8 cellular contexts compared by ENCODE assay signal in the genomic region with DNA sequence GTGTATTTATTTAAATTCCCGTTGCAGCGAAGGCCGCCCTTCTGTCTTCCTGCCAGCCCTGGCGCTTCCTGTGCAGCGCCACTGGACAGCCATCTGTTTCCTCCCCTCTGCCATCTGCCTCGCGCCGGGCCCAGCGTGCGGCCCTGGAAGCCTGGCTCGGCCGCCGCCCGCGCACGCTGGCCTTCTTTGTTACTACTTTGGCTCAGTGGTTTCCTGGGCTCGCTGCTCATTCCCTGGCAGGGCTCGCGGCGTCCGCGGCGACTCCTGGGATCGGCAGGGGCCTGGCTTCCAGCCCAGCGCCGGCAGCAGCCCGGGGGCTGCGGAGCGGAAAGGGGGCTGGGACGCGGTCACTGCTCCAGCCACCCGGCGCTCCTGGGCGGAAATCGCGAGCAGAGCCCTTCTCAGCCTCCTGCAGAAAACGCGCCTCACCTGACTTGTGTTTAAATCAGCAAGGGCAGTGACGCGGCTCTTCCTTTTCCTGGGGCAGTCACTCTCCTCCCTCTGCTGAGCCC. TPM values are rescaled to one million over a fixed set of nuclear protein-coding genes. Genes with fewer than 3 reads are reported as not detected.
DNase-seq lines count a peak whose midpoint lies in the region; ATAC-seq and TF ChIP-seq lines count a peak whose summit lies in the region.

No MANE protein-coding gene starts in this region.

- no peak for TF ChIP-seq CTCF in ascending aorta (IDR thresholded peaks at IDR 0.05)

- H3K9me3 Mint-ChIP-seq in T-helper 1 cell treated with Interleukin-12 subunit alpha and Interleukin-12 subunit beta and Interleukin-4 antibody, amounts not matched to agents 30 μg/mL and 1 μg/mL, for 36 hours, result no peaks in the 10 kb centered on the region

- H3K4me1 Mint-ChIP-seq in T-helper 1 cell treated with Interleukin-12 subunit alpha and Interleukin-12 subunit beta and Interleukin-4 antibody, amounts not matched to agents 30 μg/mL and 1 μg/mL, for 36 hours (ENCODE audit: low read depth), result peaks cover 56% of the 10 kb centered on the region

- peaks cover 26% of the 10 kb centered on the region for H3K36me3 Mint-ChIP-seq in T-helper 1 cell treated with Interleukin-12 subunit alpha and Interleukin-12 subunit beta and Interleukin-4 antibody, amounts not matched to agents 30 μg/mL and 1 μg/mL, for 36 hours (ENCODE audit: low read depth)

- no peaks in the 10 kb centered on the region for H3K27me3 Mint-ChIP-seq in T-helper 1 cell treated with Interleukin-12 subunit alpha and Interleukin-12 subunit beta and Interleukin-4 antibody, amounts not matched to agents 30 μg/mL and 1 μg/mL, for 36 hours (ENCODE audit: low read depth)

- peak overlapping the region; percentile 74 to 76 for H3K27ac ChIP-seq in ascending aorta
- H3K27ac ChIP-seq in right cardiac atrium (ENCODE audit: low read length), result peak overlapping the region; percentile 55

- intact Hi-C loops in ascending aorta (cut with DNase I), result loop anchor here (2.0 kb wide), 1 partner anchor 21 kb away; no protein-coding TSS in a partner anchor
- intact Hi-C loops in right cardiac atrium (cut with DNase I), result no loop called here
- intact Hi-C loops in posterior cingulate gyrus (cut with DNase I), result no loop called here

- H3K4me3 ChIP-seq in ascending aorta (peak overlapping the region; percentile 45 to 61), right cardiac atrium (ENCODE audit: low read length) (peak overlapping the region; percentile 8)

- ATAC-seq in GM21786 (IDR thresholded peaks at IDR 0.05; ENCODE audit: unreplicated experiment) (peak; percentile 76), right cardiac atrium (peak; percentile 91 to 95)

- H3K4me1 ChIP-seq in ascending aorta (peaks cover 0 to 5% of the 10 kb centered on the region in 2 donors), right cardiac atrium (ENCODE audit: control insufficient read depth, insufficient read depth, low read length) (no peaks in the 10 kb centered on the region)

- WGBS in right cardiac atrium, result 1% methylated on average over 40 of the region's 40 CpGs

- peak; percentile 30 for DNase-seq in DMS53 treated with DMSO at 0.1 percent for 48 hours (lab: John Stamatoyannopoulos, UW; ENCODE audit: unreplicated experiment)
- peak; percentile 64 for DNase-seq in LHCN-M2 (ENCODE audit: low read depth)
- DNase-seq in ascending aorta (ENCODE audit: low spot score in 2 of 2), result peak in 1 of 2 donors; percentile 84
- DNase-seq in right cardiac atrium, result peak; percentile 86 to 95 (median 94)
- peak; percentile 38 to 95 (median 72) for DNase-seq in posterior cingulate gyrus
- no peak for DNase-seq in NCI-H1930 (lab: John Stamatoyannopoulos, UW)

- H3K9me3 ChIP-seq in ascending aorta (no peaks in the 10 kb centered on the region), right cardiac atrium (ENCODE audit: control insufficient read depth, low read length) (no peaks in the 10 kb centered on the region)

- H3K27me3 ChIP-seq in ascending aorta (no peaks in the 10 kb centered on the region), right cardiac atrium (ENCODE audit: control insufficient read depth, insufficient read depth) (no peaks in the 10 kb centered on the region)

- H3K4me3 Mint-ChIP-seq in T-helper 1 cell treated with Interleukin-12 subunit alpha and Interleukin-12 subunit beta and Interleukin-4 antibody, amounts not matched to agents 30 μg/mL and 1 μg/mL, for 36 hours, result peak overlapping the region; percentile 93

- H3K27ac Mint-ChIP-seq in T-helper 1 cell treated with Interleukin-12 subunit alpha and Interleukin-12 subunit beta and Interleukin-4 antibody, amounts not matched to agents 30 μg/mL and 1 μg/mL, for 36 hours, result peak overlapping the region; percentile 96

- no peaks in the 10 kb centered on the region for H3K36me3 ChIP-seq in ascending aorta

RNA-seq across cellular contexts. Expression of gene CMTM7, which starts 9.9 kb away (rescaled TPM):
- total RNA-seq in LHCN-M2 (2014; rRNA removed), result 11.3 and 12.4 TPM in 2 replicates
- 8.1 TPM for polyA plus RNA-seq in LHCN-M2 (2012)
- total RNA-seq in ascending aorta, result 21.9 TPM
- total RNA-seq in right cardiac atrium, result 1 to 10 TPM; 5.7 to 8.4 (median 6.7) TPM
- polyA plus RNA-seq in right cardiac atrium, result 4.8 TPM

Comparison
In these comparisons a context has a peak if more than half of its experiments do, and no peak if none do; other contexts are left out.
1. DNase-seq: peak in DMS53 treated with DMSO at 0.1 percent for 48 hours (single experiment), LHCN-M2 (single experiment), right cardiac atrium (3 of 3) and posterior cingulate gyrus (10 of 10); none in NCI-H1930 (0 of 2).